Comparison of ENCODE assay signal across 1 cellular context in the genomic region with DNA sequence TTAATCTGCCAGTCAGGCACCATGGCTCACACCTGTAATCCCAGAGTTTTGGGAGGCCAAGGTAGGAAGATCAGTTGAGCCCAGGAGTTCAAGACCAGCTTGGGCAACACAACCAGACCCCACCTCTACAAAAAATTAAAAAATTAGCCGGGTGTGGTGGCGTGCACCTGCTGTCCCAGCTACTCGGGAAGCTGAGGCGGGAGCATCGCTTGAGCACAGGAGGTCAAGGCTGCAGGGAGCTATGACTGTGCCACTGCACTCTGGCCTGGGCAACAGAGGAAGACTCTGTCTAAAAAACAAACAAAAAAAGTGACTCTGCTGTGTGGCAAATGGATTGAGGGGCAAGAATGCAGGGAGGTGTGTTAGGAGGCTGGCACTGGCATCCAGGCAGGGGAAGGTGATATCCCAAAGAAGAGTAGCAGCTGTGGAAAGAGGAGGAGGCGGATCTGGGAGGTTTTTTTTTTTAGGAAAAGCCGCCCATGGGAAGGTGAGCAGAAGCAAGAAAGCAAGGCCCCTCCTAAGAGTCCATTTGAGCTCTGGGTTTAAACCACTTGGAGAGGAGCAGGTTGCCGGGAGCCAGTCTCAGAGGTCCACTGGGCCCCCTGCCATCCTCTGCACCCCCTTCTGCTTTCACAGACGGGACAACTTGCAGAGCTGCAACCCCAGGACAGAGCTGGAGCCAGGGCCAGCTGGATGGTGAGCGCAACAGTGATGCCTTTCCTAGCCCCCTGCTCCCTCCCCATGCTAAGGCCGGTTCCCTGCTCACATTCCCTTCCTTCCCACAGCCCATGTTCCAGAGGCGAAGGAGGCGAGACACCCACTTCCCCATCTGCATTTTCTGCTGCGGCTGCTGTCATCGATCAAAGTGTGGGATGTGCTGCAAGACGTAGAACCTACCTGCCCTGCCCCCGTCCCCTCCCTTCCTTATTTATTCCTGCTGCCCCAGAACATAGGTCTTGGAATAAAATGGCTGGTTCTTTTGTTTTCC.
TF ChIP-seq lines count a peak whose summit lies in the region.

No MANE protein-coding gene starts in this region.

TF ChIP-seq in H1, 55 proteins besides CTCF, POLR2A, EP300 and RAD21:
- TF ChIP-seq POU5F1 (IDR thresholded peaks at IDR 0.05; ENCODE audit: low read depth, low read length) (no peak), MAFK (IDR thresholded peaks at IDR 0.05; ENCODE audit: low read depth, low read length) (no peak), SUZ12 (IDR thresholded peaks at IDR 0.05; ENCODE audit: low read length) (no peak), BACH1 (IDR thresholded peaks at IDR 0.05; ENCODE audit: low read length) (no peak), ASH2L (IDR thresholded peaks at IDR 0.05; ENCODE audit: low read length) (no peak), BCL11A (IDR thresholded peaks at IDR 0.05; ENCODE audit: low read depth in 2 of 2, low read length in 2 of 2) (no peak), KDM1A (IDR thresholded peaks at IDR 0.05; ENCODE audit: borderline replicate concordance, low read length) (no peak)
- TF ChIP-seq, protein P1, sequence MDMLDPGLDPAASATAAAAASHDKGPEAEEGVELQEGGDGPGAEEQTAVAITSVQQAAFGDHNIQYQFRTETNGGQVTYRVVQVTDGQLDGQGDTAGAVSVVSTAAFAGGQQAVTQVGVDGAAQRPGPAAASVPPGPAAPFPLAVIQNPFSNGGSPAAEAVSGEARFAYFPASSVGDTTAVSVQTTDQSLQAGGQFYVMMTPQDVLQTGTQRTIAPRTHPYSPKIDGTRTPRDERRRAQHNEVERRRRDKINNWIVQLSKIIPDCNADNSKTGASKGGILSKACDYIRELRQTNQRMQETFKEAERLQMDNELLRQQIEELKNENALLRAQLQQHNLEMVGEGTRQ (IDR thresholded peaks at IDR 0.05; ENCODE audit: low read length): no peak
